ENCODE assay signal across 15 cellular contexts in genomic region chr5:141640698-141641097, GRCh38. TPM values are rescaled to one million over a fixed set of nuclear protein-coding genes. Genes with fewer than 3 reads are reported as not detected.
"Had no signal": no experiment of that assay in that cellular context is flagged by ENCODE, and none has a peak within 500 bp of the region (broad histone marks: within the 10 kb centered on the region; RNA-seq: fewer than 3 reads in every experiment).

No MANE protein-coding gene starts in this region.

- ATAC-seq: heart right ventricle; left lobe of liver; naive thymus-derived CD4-positive, alpha-beta T cell; right lobe of liver had no signal

- H3K36me3 ChIP-seq: cardiac muscle cell, prostate gland, right lobe of liver had no signal

- H3K27me3 Mint-ChIP-seq: naive thymus-derived CD4-positive, alpha-beta T cell had no signal

- H3K9me3 ChIP-seq: heart right ventricle, prostate gland, right lobe of liver, suprapubic skin, upper lobe of left lung had no signal

- H3K4me3 ChIP-seq: cardiac muscle cell, heart right ventricle, prostate gland, right lobe of liver, SK-N-MC, suprapubic skin, upper lobe of left lung had no signal

- DNase-seq: activated CD4-positive, alpha-beta T cell treated with anti-CD3 and anti-CD28 coated beads, Interleukin-2, amount 50 U/mL, for 4 hours; cortex of kidney; effector CD8-positive, alpha-beta T cell; heart right ventricle; mammary epithelial cell; naive thymus-derived CD4-positive, alpha-beta T cell; right lobe of liver; stimulated activated naive CD4-positive, alpha-beta T cell treated with Interleukin-2 at 50 U/mL for 16 hours; T-helper 1 cell; upper lobe of left lung had no signal

- H3K27me3 ChIP-seq: right lobe of liver, suprapubic skin, upper lobe of left lung had no signal

- H3K27ac ChIP-seq: cardiac muscle cell, heart right ventricle, prostate gland, right lobe of liver, SK-N-MC, suprapubic skin, upper lobe of left lung had no signal

- H3K9me3 Mint-ChIP-seq: naive thymus-derived CD4-positive, alpha-beta T cell had no signal

RNA-seq across cellular contexts. Expression of gene ARAP3, which starts 41.3 kb away (rescaled TPM):
- polyA plus RNA-seq: naive thymus-derived CD4-positive, alpha-beta T cell had no signal
